ENCODE assay signal across 8 cellular contexts in genomic region chr12:50167026-50167742, GRCh38. TPM values are rescaled to one million over a fixed set of nuclear protein-coding genes. Genes with fewer than 3 reads are reported as not detected.
DNase-seq lines count a peak whose midpoint lies in the region; ATAC-seq, FAIRE-seq and TF ChIP-seq lines count a peak whose summit lies in the region.

A gene with protein sequence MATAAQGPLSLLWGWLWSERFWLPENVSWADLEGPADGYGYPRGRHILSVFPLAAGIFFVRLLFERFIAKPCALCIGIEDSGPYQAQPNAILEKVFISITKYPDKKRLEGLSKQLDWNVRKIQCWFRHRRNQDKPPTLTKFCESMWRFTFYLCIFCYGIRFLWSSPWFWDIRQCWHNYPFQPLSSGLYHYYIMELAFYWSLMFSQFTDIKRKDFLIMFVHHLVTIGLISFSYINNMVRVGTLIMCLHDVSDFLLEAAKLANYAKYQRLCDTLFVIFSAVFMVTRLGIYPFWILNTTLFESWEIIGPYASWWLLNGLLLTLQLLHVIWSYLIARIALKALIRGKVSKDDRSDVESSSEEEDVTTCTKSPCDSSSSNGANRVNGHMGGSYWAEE (minus strand): TSS chr12:50167369. CDS start chr12:50167297, 72 bp downstream.

- DNase-seq in GM12891 (ENCODE audit: insufficient read length, low spot score) (peak; percentile 98), NCI-H1436 treated with DMSO at 0.1 percent for 48 hours (lab: John Stamatoyannopoulos, UW) (peak; percentile 92), T-cell (peak; percentile 91 to 97 (median 94)), cardiac septum (ENCODE audit: low spot score) (peak; percentile 99), pons (ENCODE audit: low spot score) (peak; percentile 97), type B pancreatic cell (ENCODE audit: extremely low spot score, unreplicated experiment) (peak; percentile 99)

- H3K4me1 Mint-ChIP-seq in T-cell (peaks cover 30 to 32% (median 31%) of the 10 kb centered on the region in 3 donors), type B pancreatic cell (ENCODE audit: unreplicated experiment) (peaks cover 16% of the 10 kb centered on the region)

- H3K9me3 Mint-ChIP-seq in T-cell (no peaks in the 10 kb centered on the region), type B pancreatic cell (peaks cover 5% of the 10 kb centered on the region)

- peak; percentile 95 for ATAC-seq in HG02840 (IDR thresholded peaks at IDR 0.05; ENCODE audit: low FRiP score, unreplicated experiment)
- peak; percentile 95 to 98 (median 97) for ATAC-seq in T-cell (replicated peaks in 1 of 4)

- peak; percentile 59 for TF ChIP-seq CTCF in type B pancreatic cell (conservative IDR thresholded peaks at IDR 0.05)

- H3K36me3 Mint-ChIP-seq in T-cell (peaks cover 3% of the 10 kb centered on the region), type B pancreatic cell (peaks cover 17% of the 10 kb centered on the region)

- H3K27ac Mint-ChIP-seq in T-cell (peak within 1 kb of the TSS; percentile 92), type B pancreatic cell (peak within 1 kb of the TSS; percentile 96)

- FAIRE-seq in GM12891 (lab: Jason Lieb, UNC): peak; percentile 91

- TF ChIP-seq POLR2A in GM12891 (IDR thresholded peaks at IDR 0.05; ENCODE audit: low read depth, low read length): peak; percentile 63

- POLR2A ChIA-PET in T-cell (lab: Charles Lee): interaction anchor here in 1 of 2 donors (0.5 to 1.8 kb wide), 4 partner anchors 9 to 199 kb away, joined by 3 to 24 read pairs (median 4); partner anchors contain the start of genes COX14 and SMARCD1

- H3K27me3 Mint-ChIP-seq in T-cell: no peaks in the 10 kb centered on the region
- H3K27me3 Mint-ChIP-seq in type B pancreatic cell: no peaks in the 10 kb centered on the region

- WGBS in adipose tissue, 3 donors: 0 to 1% (median 1%) methylated on average over 59 to 68 of the region's 68 CpGs

- intact Hi-C loops in cardiac septum (cut with DNase I): loop anchor here (2.0 to 10.0 kb wide), 3 partner anchors 35 to 84 kb away; partner anchors contain the start of gene COX14

- peak within 1 kb of the TSS; percentile 80 for H3K27ac ChIP-seq in adipose tissue (ENCODE audit: low read depth, low read length)

- H3K4me3 Mint-ChIP-seq in T-cell (peak within 1 kb of the TSS; percentile 79 to 93 (median 92)), type B pancreatic cell (peak within 1 kb of the TSS; percentile 88)

- CTCF ChIA-PET in T-cell (lab: Charles Lee): interaction anchor here (0.5 to 3.1 kb wide), 8 partner anchors 9 to 97 kb away, joined by 3 to 26 read pairs (median 6); partner anchors contain the start of gene COX14 (in 2 of the 2)

TF ChIP-seq in GM12891, 5 proteins besides CTCF, POLR2A, EP300 and RAD21:
- TF ChIP-seq PAX5 (IDR thresholded peaks at IDR 0.05; ENCODE audit: insufficient read depth, low read length, severe bottlenecking) (no peak), SPI1 (IDR thresholded peaks at IDR 0.05; ENCODE audit: low read depth, low read length) (peak; percentile 65)

RNA-seq across cellular contexts. Expression of the gene that starts here (rescaled TPM):
- 24.4 TPM for polyA plus RNA-seq in GM12891 (2012; ENCODE audit: low read depth, missing spikeins)
- total RNA-seq in T-cell (10 to 100 TPM; 41.1 to 58.5 (median 46.2) TPM), cardiac septum (18.9 TPM), type B pancreatic cell (ENCODE audit: low replicate concordance) (32.5 and 59.7 TPM in 2 replicates)
- polyA plus RNA-seq in adipose tissue: 10 to 100 TPM; 17.0 to 26.1 (median 24.9) TPM

Comparison
In these comparisons a context has a peak if more than half of its experiments do, and no peak if none do; other contexts are left out.
1. Peak in every context shown above with its lines: DNase-seq, ATAC-seq and H3K27ac ChIP-seq.